In genomic region chr15:32936283-32936918, GRCh38 we compare ENCODE assay signal across 9 cellular contexts.
A peak's percentile ranks its signal among the peaks of the same experiment; 100 is the strongest.
DNase-seq lines count a peak whose midpoint lies in the region; ATAC-seq and TF ChIP-seq lines count a peak whose summit lies in the region.
"Had no signal": no experiment of that assay in that cellular context is flagged by ENCODE, and none has a peak within 500 bp of the region (broad histone marks: within the 10 kb centered on the region; RNA-seq: fewer than 3 reads in every experiment).

No MANE protein-coding gene starts in this region.

- H3K36me3 ChIP-seq in CD4-positive, alpha-beta memory T cell (ENCODE audit: insufficient read depth, low read length) = no peaks in the 10 kb centered on the region

- no peak overlapping the region for H3K4me3 ChIP-seq in choroid plexus epithelial cell (ENCODE audit: low read depth, low read length)
- H3K4me3 ChIP-seq in CD4-positive, alpha-beta memory T cell (ENCODE audit: low read length in 2 of 2) = no peak overlapping the region

- H3K27ac ChIP-seq in CD4-positive, alpha-beta memory T cell (ENCODE audit: low read depth, low read length) = no peak overlapping the region

- CTCF ChIA-PET in CD4-positive, alpha-beta memory T cell (lab: Charles Lee; ENCODE audit: partially characterized antibody) = no interaction called here

- H3K27ac Mint-ChIP-seq in nephron progenitor cell = no peak overlapping the region
- H3K27ac Mint-ChIP-seq in CD4-positive, alpha-beta memory T cell = no peak overlapping the region
- H3K27ac Mint-ChIP-seq: stimulated activated naive CD8-positive, alpha-beta T cell treated with anti-CD3 and anti-CD28 coated beads, Interleukin-15, Interleukin-2, amounts not matched to agents 100 ng/mL and 50 ng/mL, for 24 hours had no signal

- H3K4me3 Mint-ChIP-seq in nephron progenitor cell = no peak overlapping the region
- H3K4me3 Mint-ChIP-seq in CD4-positive, alpha-beta memory T cell = no peak overlapping the region
- H3K4me3 Mint-ChIP-seq: stimulated activated naive CD8-positive, alpha-beta T cell treated with anti-CD3 and anti-CD28 coated beads, Interleukin-15, Interleukin-2, amounts not matched to agents 100 ng/mL and 50 ng/mL, for 24 hours had no signal

- peaks cover 32% of the 10 kb centered on the region for H3K36me3 Mint-ChIP-seq in nephron progenitor cell (ENCODE audit: low read depth)
- peaks cover 0 to 3% of the 10 kb centered on the region in 2 donors for H3K36me3 Mint-ChIP-seq in CD4-positive, alpha-beta memory T cell

- POLR2A ChIA-PET in CD4-positive, alpha-beta memory T cell (lab: Charles Lee; ENCODE audit: partially characterized antibody) = no interaction called here

- H3K4me1 ChIP-seq in CD4-positive, alpha-beta memory T cell (ENCODE audit: insufficient read depth, low read length) = no peaks in the 10 kb centered on the region

- peaks cover 44% of the 10 kb centered on the region for H3K9me3 Mint-ChIP-seq in nephron progenitor cell
- H3K9me3 Mint-ChIP-seq in CD4-positive, alpha-beta memory T cell = peaks cover 0 to 14% (median 6%) of the 10 kb centered on the region in 8 donors

- peaks cover 1% of the 10 kb centered on the region for H3K4me1 Mint-ChIP-seq in nephron progenitor cell
- no peaks in the 10 kb centered on the region for H3K4me1 Mint-ChIP-seq in CD4-positive, alpha-beta memory T cell

- TF ChIP-seq CTCF in choroid plexus epithelial cell (conservative IDR thresholded peaks at IDR 0.05; ENCODE audit: low read depth, low read length) (peak; percentile 72), nephron progenitor cell (IDR thresholded peaks at IDR 0.05) (peak; percentile 20)

- H3K9me3 ChIP-seq in CD4-positive, alpha-beta memory T cell (ENCODE audit: control insufficient read depth in 1 of 2, low read length in 2 of 2) = no peaks in the 10 kb centered on the region

- intact Hi-C loops in CD4-positive, alpha-beta memory T cell (cut with micrococcal nuclease) = no loop called here

- no peaks in the 10 kb centered on the region for H3K27me3 Mint-ChIP-seq in nephron progenitor cell (ENCODE audit: low read depth, poor library complexity)
- H3K27me3 Mint-ChIP-seq in CD4-positive, alpha-beta memory T cell = peaks cover 5 to 9% of the 10 kb centered on the region in 2 donors

- no peak for ATAC-seq in activated CD4-positive, CD25-positive, alpha-beta regulatory T cell treated with anti-CD3 and anti-CD28 coated beads, Interleukin-2, amount 50 U/mL, for 24 hours

- no peaks in the 10 kb centered on the region for H3K27me3 ChIP-seq in CD4-positive, alpha-beta memory T cell (ENCODE audit: insufficient read depth, low read length)

- DNase-seq in DMS53 (lab: John Stamatoyannopoulos, UW) = peak; percentile 30
- DNase-seq in Kasumi-1 (lab: John Stamatoyannopoulos, UW) = peak; percentile 3 to 31
- peak; percentile 86 for DNase-seq in choroid plexus epithelial cell (ENCODE audit: low read depth)
- no peak for DNase-seq in nephron progenitor cell
- DNase-seq in CD4-positive, alpha-beta memory T cell = no peak
- DNase-seq in NCI-H2107 treated with DMSO at 0.1 percent for 48 hours (lab: John Stamatoyannopoulos, UW; ENCODE audit: unreplicated experiment) = no peak
- DNase-seq in NCI-H146 (lab: John Stamatoyannopoulos, UW) = no peak

Comparison
In these comparisons a context has a peak if more than half of its experiments do, and no peak if none do; other contexts are left out.
1. DNase-seq: peak in DMS53 (single experiment), Kasumi-1 (2 of 2) and choroid plexus epithelial cell (single experiment); none in nephron progenitor cell (single experiment), CD4-positive, alpha-beta memory T cell (0 of 5), NCI-H2107 treated with DMSO at 0.1 percent for 48 hours (single experiment) and NCI-H146 (single experiment).